In genomic region chr14:25508845-25509244, GRCh38 we compare ENCODE assay signal across 26 cellular contexts.
"Had no signal": no experiment of that assay in that cellular context is flagged by ENCODE, and none has a peak within 500 bp of the region (broad histone marks: within the 10 kb centered on the region; RNA-seq: fewer than 3 reads in every experiment).

No MANE protein-coding gene starts in this region.

- H3K27ac ChIP-seq: stomach, suprapubic skin, testis, thoracic aorta, thyroid gland, tibial artery, tibial nerve, transverse colon, upper lobe of left lung, upper lobe of right lung, uterus, vagina had no signal

- H3K4me3 ChIP-seq: stomach, suprapubic skin, testis, thoracic aorta, thyroid gland, tibial artery, tibial nerve, transverse colon, upper lobe of left lung, upper lobe of right lung, uterus, vagina had no signal

- ATAC-seq: stimulated activated effector memory CD8-positive, alpha-beta T cell treated with anti-CD3 and anti-CD28 coated beads, Interleukin-12 subunit alpha, Interleukin-12 subunit beta, amount 100 ng/mL, for 72 hours; stimulated activated memory B cell treated with anti-CD40 and anti-IgM and Interleukin-4, amounts not matched to agents 10 μg/mL and 1 μg/mL and 100 μg/mL, for 72 hours; stimulated activated naive B cell treated with anti-CD40 and anti-IgM and Interleukin-4, amounts not matched to agents 10 μg/mL and 1 μg/mL and 100 μg/mL, for 72 hours; stimulated activated naive CD8-positive, alpha-beta T cell treated with anti-CD3 and anti-CD28 coated beads, Interleukin-15, amount 100 ng/mL, for 72 hours; stimulated activated naive CD8-positive, alpha-beta T cell treated with anti-CD3 and anti-CD28 coated beads, Interleukin-15, Interleukin-2, amounts not matched to agents 100 U/mL and 50 U/mL, for 24 hours; upper lobe of right lung had no signal

- DNase-seq: stimulated activated CD4-positive, alpha-beta T cell treated with anti-CD3 and anti-CD28 coated beads, Interleukin-2, amount 100 ng/mL, for 48 hours; stimulated activated CD4-positive, alpha-beta T cell treated with anti-CD3 and anti-CD28 coated beads, Interleukin-4, amount 100 ng/mL, for 1 hour; stimulated activated CD4-positive, alpha-beta T cell treated with anti-CD3 and anti-CD28 coated beads, Interleukin-4, amount 100 ng/mL, for 24 hours; stimulated activated CD4-positive, alpha-beta T cell treated with anti-CD3 and anti-CD28 coated beads, Interleukin-4, amount 100 ng/mL, for 4 hours; stimulated activated CD8-positive, alpha-beta memory T cell treated with anti-CD3 and anti-CD28 coated beads, Interleukin-4, amount 100 ng/mL, for 48 hours; stimulated activated naive B cell treated with anti-CD40 and anti-IgM and Interleukin-4, amounts not matched to agents 10 μg/mL and 1 μg/mL and 100 μg/mL, for 72 hours; stimulated activated naive CD4-positive, alpha-beta T cell; stimulated activated naive CD4-positive, alpha-beta T cell treated with Interleukin-2 at 50 U/mL for 16 hours; stimulated activated naive CD8-positive, alpha-beta T cell treated with anti-CD3 and anti-CD28 coated beads, Interleukin-15, amount 100 ng/mL, for 72 hours; stimulated activated naive CD8-positive, alpha-beta T cell treated with anti-CD3 and anti-CD28 coated beads, Interleukin-15, Interleukin-2, amounts not matched to agents 100 U/mL and 50 U/mL, for 24 hours; stomach; substantia nigra; testis; thyroid gland; tibial artery; transverse colon; trophoblast cell; upper lobe of left lung; upper lobe of right lung; uterus had no signal
